In genomic region chr12:107379852-107380567, GRCh38 we compare ENCODE assay signal across 9 cellular contexts.
DNase-seq lines count a peak whose midpoint lies in the region; ATAC-seq, FAIRE-seq and TF ChIP-seq lines count a peak whose summit lies in the region.
"Had no signal": no experiment of that assay in that cellular context is flagged by ENCODE, and none has a peak within 500 bp of the region (broad histone marks: within the 10 kb centered on the region; RNA-seq: fewer than 3 reads in every experiment).

No MANE protein-coding gene starts in this region.

- no peak overlapping the region for H3K4me3 Mint-ChIP-seq in stimulated activated naive B cell treated with anti-CD40 and anti-IgM and Interleukin-4, amounts not matched to agents 10 μg/mL and 1 μg/mL and 100 μg/mL, for 72 hours

- 7% methylated on average over 15 of the region's 15 CpGs for WGBS in prostate gland

- H3K4me1 ChIP-seq in prostate gland (replicated peaks), result no peaks in the 10 kb centered on the region
- no peaks in the 10 kb centered on the region for H3K4me1 ChIP-seq in left lung

- H3K4me3 ChIP-seq in bronchial epithelial cell (ENCODE audit: low read depth, low read length) (no peak overlapping the region), prostate gland (no peak overlapping the region), left lung (no peak overlapping the region)
- H3K4me3 ChIP-seq: thoracic aorta had no signal

- peaks cover 0 to 4% of the 10 kb centered on the region in 2 donors for H3K9me3 Mint-ChIP-seq in stimulated activated naive B cell treated with anti-CD40 and anti-IgM and Interleukin-4, amounts not matched to agents 10 μg/mL and 1 μg/mL and 100 μg/mL, for 72 hours

- H3K27me3 ChIP-seq in bronchial epithelial cell (ENCODE audit: control insufficient read depth, insufficient read depth, low read length), result no peaks in the 10 kb centered on the region
- H3K27me3 ChIP-seq in prostate gland (replicated peaks; ENCODE audit: insufficient read depth), result no peaks in the 10 kb centered on the region
- no peaks in the 10 kb centered on the region for H3K27me3 ChIP-seq in left lung

- no peaks in the 10 kb centered on the region for H3K36me3 Mint-ChIP-seq in stimulated activated naive B cell treated with anti-CD40 and anti-IgM and Interleukin-4, amounts not matched to agents 10 μg/mL and 1 μg/mL and 100 μg/mL, for 72 hours

- no peaks in the 10 kb centered on the region for H3K4me1 Mint-ChIP-seq in stimulated activated naive B cell treated with anti-CD40 and anti-IgM and Interleukin-4, amounts not matched to agents 10 μg/mL and 1 μg/mL and 100 μg/mL, for 72 hours

- DNase-seq in ELR (ENCODE audit: low read depth) (peak; percentile 72), NCI-H2196 (lab: John Stamatoyannopoulos, UW; ENCODE audit: unreplicated experiment) (peak; percentile 28), bronchial epithelial cell (ENCODE audit: low read depth) (peak; percentile 83), prostate gland (ENCODE audit: low spot score) (peak; percentile 59), left lung (no peak)
- no peak for DNase-seq in stimulated activated naive B cell treated with anti-CD40 and anti-IgM and Interleukin-4, amounts not matched to agents 10 μg/mL and 1 μg/mL and 100 μg/mL, for 72 hours
- DNase-seq in stimulated activated CD4-positive, alpha-beta T cell treated with anti-CD3 and anti-CD28 coated beads, Interleukin-12 subunit alpha, Interleukin-12 subunit beta, amount 100 ng/mL, for 4 hours, result no peak

- H3K36me3 ChIP-seq in bronchial epithelial cell (ENCODE audit: control insufficient read depth, insufficient read depth, low read length) (no peaks in the 10 kb centered on the region), prostate gland (no peaks in the 10 kb centered on the region), left lung (no peaks in the 10 kb centered on the region)
- H3K36me3 ChIP-seq: thoracic aorta had no signal

- no peak for TF ChIP-seq POLR2A in prostate gland (IDR thresholded peaks at IDR 0.05)

- no peak for TF ChIP-seq CTCF in bronchial epithelial cell (IDR thresholded peaks at IDR 0.05; ENCODE audit: insufficient read depth, low read length, severe bottlenecking)
- no peak for TF ChIP-seq CTCF in prostate gland (IDR thresholded peaks at IDR 0.05)
- TF ChIP-seq CTCF in left lung (IDR thresholded peaks at IDR 0.05), result no peak

- H3K9me3 ChIP-seq in prostate gland, result no peaks in the 10 kb centered on the region
- no peaks in the 10 kb centered on the region for H3K9me3 ChIP-seq in left lung
- H3K9me3 ChIP-seq: thoracic aorta had no signal

- H3K27me3 Mint-ChIP-seq in stimulated activated naive B cell treated with anti-CD40 and anti-IgM and Interleukin-4, amounts not matched to agents 10 μg/mL and 1 μg/mL and 100 μg/mL, for 72 hours, result peaks cover 0 to 4% of the 10 kb centered on the region in 2 donors

- peak overlapping the region; percentile 20 to 49 for H3K27ac ChIP-seq in prostate gland
- H3K27ac ChIP-seq in left lung, result no peak overlapping the region
- H3K27ac ChIP-seq: thoracic aorta had no signal

- intact Hi-C loops in prostate gland (cut with DNase I), result no loop called here
- intact Hi-C loops in left lung (cut with DNase I), result no loop called here

- no peak for ATAC-seq in stimulated activated naive B cell treated with anti-CD40 and anti-IgM and Interleukin-4, amounts not matched to agents 10 μg/mL and 1 μg/mL and 100 μg/mL, for 72 hours (replicated peaks)
- ATAC-seq in left lung (no peak), HG02759 (IDR thresholded peaks at IDR 0.05; ENCODE audit: unreplicated experiment) (no peak)

- FAIRE-seq in bronchial epithelial cell (lab: Jason Lieb, UNC), result peak; percentile 47

- no peak overlapping the region for H3K27ac Mint-ChIP-seq in stimulated activated naive B cell treated with anti-CD40 and anti-IgM and Interleukin-4, amounts not matched to agents 10 μg/mL and 1 μg/mL and 100 μg/mL, for 72 hours

Comparison
In these comparisons a context has a peak if more than half of its experiments do, and no peak if none do; other contexts are left out.
1. DNase-seq: peak in ELR (single experiment), NCI-H2196 (single experiment), bronchial epithelial cell (single experiment) and prostate gland (single experiment); none in stimulated activated naive B cell treated with anti-CD40 and anti-IgM and Interleukin-4, amounts not matched to agents 10 μg/mL and 1 μg/mL and 100 μg/mL, for 72 hours (single experiment), left lung (0 of 2) and stimulated activated CD4-positive, alpha-beta T cell treated with anti-CD3 and anti-CD28 coated beads, Interleukin-12 subunit alpha, Interleukin-12 subunit beta, amount 100 ng/mL, for 4 hours (single experiment).
2. H3K27ac ChIP-seq: peak in prostate gland (2 of 2); none in left lung (0 of 2).